In the genomic region with DNA sequence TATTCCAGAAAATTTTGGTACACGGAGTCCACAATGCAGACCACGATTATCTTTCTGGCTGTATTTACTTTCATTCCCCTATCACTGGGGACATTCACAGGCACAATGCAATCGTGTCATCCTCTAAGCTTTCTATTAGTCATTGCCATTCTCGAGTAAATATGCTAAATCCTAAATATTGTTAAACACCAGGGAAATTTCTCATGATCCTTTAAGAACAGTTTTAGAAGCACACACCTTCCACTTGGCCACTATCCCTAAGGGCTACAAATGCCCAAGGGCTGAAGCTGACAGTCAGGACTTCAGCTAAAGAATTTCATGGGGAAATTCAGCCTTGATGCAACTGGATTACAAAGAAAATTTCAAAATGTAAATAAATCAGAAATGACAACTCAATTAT, we compare ENCODE assay signal across 19 cellular contexts.
"Had no signal": no experiment of that assay in that cellular context is flagged by ENCODE, and none has a peak within 500 bp of the region (broad histone marks: within the 10 kb centered on the region; RNA-seq: fewer than 3 reads in every experiment).

No MANE protein-coding gene starts in this region.

- H3K4me3 ChIP-seq: colonic mucosa, hepatocyte, left ventricle myocardium inferior, prostate gland, smooth muscle cell, uterus had no signal

- H3K36me3 ChIP-seq: colonic mucosa, left ventricle myocardium inferior, prostate gland, uterus had no signal

- ATAC-seq: activated CD8-positive, alpha-beta T cell treated with anti-CD3 and anti-CD28 coated beads for 36 hours; activated T-cell treated with anti-CD3 and anti-CD28 coated beads, Interleukin-2, amount 50 U/mL, for 4 hours; stimulated activated naive CD8-positive, alpha-beta T cell treated with anti-CD3 and anti-CD28 coated beads, Interleukin-15, amount 100 ng/mL, for 72 hours had no signal

- H3K9me3 ChIP-seq: colonic mucosa, left ventricle myocardium inferior, prostate gland, uterus had no signal

- H3K4me1 ChIP-seq: colonic mucosa, prostate gland, uterus had no signal

- H3K4me2 ChIP-seq: hepatocyte, smooth muscle cell had no signal

- DNase-seq: activated B cell treated with CpG ODN at 0.5 μM for 24 hours; activated CD4-positive, alpha-beta T cell treated with anti-CD3 and anti-CD28 coated beads for 48 hours; activated CD8-positive, alpha-beta T cell treated with anti-CD3 and anti-CD28 coated beads for 36 hours; activated effector memory CD4-positive, alpha-beta T cell treated with Interleukin-2 at 50 U/mL for 16 hours; activated T-cell treated with anti-CD3 and anti-CD28 coated beads, Interleukin-2, amount 50 U/mL, for 4 hours; caudate nucleus; colonic mucosa; effector memory CD4-positive, alpha-beta T cell; left ventricle myocardium inferior; mesendoderm; nucleus accumbens; right cardiac atrium; stimulated activated naive CD8-positive, alpha-beta T cell treated with anti-CD3 and anti-CD28 coated beads, Interleukin-15, amount 100 ng/mL, for 72 hours; T-helper 2 cell; uterus had no signal

- H2AFZ ChIP-seq: hepatocyte had no signal

- H3K79me2 ChIP-seq: hepatocyte had no signal

- FAIRE-seq: TTC549 had no signal

- H3K27me3 ChIP-seq: colonic mucosa, hepatocyte, uterus had no signal

- H3K27ac ChIP-seq: colonic mucosa, hepatocyte, left ventricle myocardium inferior, prostate gland, uterus had no signal
